8 cellular contexts compared by ENCODE assay signal in the genomic region with DNA sequence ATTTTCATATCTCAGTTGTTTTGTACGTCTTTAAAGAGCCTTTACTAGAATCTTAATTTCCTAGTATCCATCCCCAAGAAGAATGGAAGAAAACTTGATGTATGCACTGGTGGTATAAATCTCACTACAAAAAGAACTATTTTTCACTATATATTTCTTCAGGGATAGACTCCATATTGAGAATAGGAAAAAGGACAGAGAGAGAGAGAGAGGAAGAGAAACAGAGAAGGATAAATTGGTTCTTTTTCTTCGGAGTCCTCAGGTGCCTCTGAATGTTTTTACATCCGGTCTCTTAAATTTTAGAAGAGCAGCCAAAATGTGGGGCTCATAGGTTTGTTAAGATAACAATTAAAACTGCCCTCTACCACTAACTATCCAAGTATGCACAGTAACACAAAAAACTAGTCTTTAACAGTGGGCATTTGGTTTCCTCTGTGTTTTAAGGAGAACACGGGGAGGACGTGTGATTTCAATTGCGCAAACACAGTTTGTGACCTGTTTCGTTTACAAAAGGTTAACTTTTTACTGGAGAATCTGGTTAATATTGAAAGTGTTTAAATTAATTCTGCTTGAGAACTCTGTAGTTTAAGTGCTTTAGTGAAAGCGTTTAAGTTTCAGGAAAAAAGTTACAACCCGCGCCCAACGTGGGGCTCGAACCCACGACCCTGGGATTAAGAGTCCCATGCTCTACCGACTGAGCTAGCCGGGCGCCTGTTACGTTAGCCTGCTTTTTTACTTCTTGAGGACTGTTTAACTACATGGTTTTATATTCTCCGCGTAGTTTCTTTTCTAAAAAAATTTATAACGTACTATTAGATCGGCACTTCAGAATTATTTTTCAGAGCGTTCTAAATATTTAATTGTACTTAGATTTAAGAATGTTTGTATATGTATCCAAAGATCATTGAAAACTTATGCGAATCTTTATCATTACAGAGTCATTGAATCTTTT. TPM values are rescaled to one million over a fixed set of nuclear protein-coding genes. Genes with fewer than 3 reads are reported as not detected.
DNase-seq lines count a peak whose midpoint lies in the region; ATAC-seq and TF ChIP-seq lines count a peak whose summit lies in the region.

No MANE protein-coding gene starts in this region.

- no peak for TF ChIP-seq CTCF in BJ (IDR thresholded peaks at IDR 0.05; ENCODE audit: insufficient read depth, low read depth, low read length)
- no peak for TF ChIP-seq CTCF in HCT116 (IDR thresholded peaks at IDR 0.05 in 2 of 3, conservative IDR thresholded peaks at IDR 0.05 in 1 of 3; ENCODE audit: borderline replicate concordance in 1 of 3, insufficient read depth in 1 of 3, low read depth in 2 of 3, low read length in 2 of 3)
- no peak for TF ChIP-seq CTCF in lower lobe of right lung (IDR thresholded peaks at IDR 0.05)
- TF ChIP-seq CTCF in GM10248 (IDR thresholded peaks at IDR 0.05; ENCODE audit: control extremely low read depth, extremely low read depth, low read depth, missing control alignments) = no peak

- H3K27ac ChIP-seq in HCT116 (ENCODE audit: low read depth, low read length) (no peak overlapping the region), ectodermal cell (ENCODE audit: insufficient read depth, low read depth, low read length, poor library complexity, severe bottlenecking) (no peak overlapping the region), lower lobe of right lung (peak overlapping the region; percentile 83)

- RAD21 ChIA-PET in HCT116 (lab: Charles Lee; ENCODE audit: low non-redundant PET in 1 of 2, low total read pairs in 2 of 2, uncharacterized antibody in 2 of 2, unreplicated experiment in 2 of 2) = no interaction called here

- DNase-seq in BJ (ENCODE audit: low read depth) (no peak), HCT116 (ENCODE audit: low read depth, low spot score) (peak; percentile 26), NCI-H446 (lab: John Stamatoyannopoulos, UW) (peak; percentile 41 to 82), lower lobe of right lung (peak; percentile 75), GM10248 (ENCODE audit: extremely low spot score) (no peak)
- DNase-seq in activated CD4-positive, alpha-beta T cell treated with anti-CD3 and anti-CD28 coated beads, Interleukin-2, amount 50 U/mL, for 48 hours = peak; percentile 80 to 81
- peak; percentile 57 to 87 (median 79) for DNase-seq in stimulated activated CD4-positive, alpha-beta T cell treated with anti-CD3 and anti-CD28 coated beads, TNF-alpha, amount 100 ng/mL, for 1 hour (ENCODE audit: low read depth in 3 of 3, low spot score in 1 of 3)

- H4K20me1 ChIP-seq in HCT116 (ENCODE audit: insufficient read depth) = no peaks in the 10 kb centered on the region

- POLR2A ChIA-PET in BJ (lab: Charles Lee) = no interaction called here
- POLR2A ChIA-PET in HCT116 (lab: Charles Lee) = interaction anchor here (1.7 kb wide), 1 partner anchor 17 kb away, joined by 3 read pairs; no protein-coding TSS in a partner anchor
- POLR2A ChIA-PET in GM10248 (lab: Yijun Ruan, JAX) = no interaction called here

- H3K79me2 ChIP-seq in HCT116 (ENCODE audit: insufficient read depth, low read length) = no peaks in the 10 kb centered on the region

- no peak for TF ChIP-seq POLR2A in HCT116 (IDR thresholded peaks at IDR 0.05; ENCODE audit: borderline replicate concordance, extremely low read depth, insufficient read depth, insufficient read length)

- 27 to 29% methylated on average over 16 to 22 of the region's 23 CpGs for WGBS in ectodermal cell, 2 experiments

- ATAC-seq in HCT116 = peak; percentile 25; the same call in 1 of the 2 replicates
- peak; percentile 67 to 74 for ATAC-seq in lower lobe of right lung

- intact Hi-C loops in HCT116 (cut with micrococcal nuclease) (no loop called here), lower lobe of right lung (cut with DNase I) (no loop called here)

- no peak for TF ChIP-seq RAD21 in HCT116 (IDR thresholded peaks at IDR 0.05; ENCODE audit: low read depth)

- peaks cover 7 to 17% of the 10 kb centered on the region in 2 experiments for H3K4me1 ChIP-seq in HCT116 (ENCODE audit: control insufficient read depth in 1 of 2, insufficient read depth in 2 of 2, low read length in 2 of 2)
- no peaks in the 10 kb centered on the region for H3K4me1 ChIP-seq in ectodermal cell (ENCODE audit: control insufficient read depth, insufficient read depth, low read length)
- H3K4me1 ChIP-seq in lower lobe of right lung = peaks cover 22% of the 10 kb centered on the region

- H3K27me3 ChIP-seq in BJ (ENCODE audit: control insufficient read depth, insufficient read depth, low read length) (no peaks in the 10 kb centered on the region), HCT116 (ENCODE audit: insufficient read depth, low read length) (no peaks in the 10 kb centered on the region), ectodermal cell (ENCODE audit: control insufficient read depth, insufficient read depth, low read length, poor library complexity, severe bottlenecking) (no peaks in the 10 kb centered on the region), lower lobe of right lung (ENCODE audit: low read depth) (no peaks in the 10 kb centered on the region)

- CTCF ChIA-PET in BJ (lab: Yijun Ruan, JAX) = no interaction called here
- CTCF ChIA-PET in HCT116 (lab: Charles Lee) = interaction anchor here (1.0 kb wide), 1 partner anchor 131 kb away, joined by 3 read pairs; no protein-coding TSS in a partner anchor
- CTCF ChIA-PET in GM10248 (lab: Yijun Ruan, JAX) = interaction anchor here (0.9 kb wide), 1 partner anchor 11 kb away, joined by 3 read pairs; no protein-coding TSS in a partner anchor

- H3K4me3 ChIP-seq in BJ (ENCODE audit: low read depth, low read length) (peak overlapping the region; percentile 48), HCT116 (replicated peaks in 1 of 2; ENCODE audit: low read depth in 1 of 2, low read length in 2 of 2) (peak overlapping the region in 1 of 2 experiments; percentile 1; a peak in 1 of 4 replicates), ectodermal cell (ENCODE audit: insufficient read depth, low read depth, low read length) (peak overlapping the region; percentile 83), lower lobe of right lung (peak overlapping the region; percentile 68)

- no peaks in the 10 kb centered on the region for H3K9me3 ChIP-seq in HCT116 (ENCODE audit: control insufficient read depth in 1 of 2, insufficient read depth in 1 of 2, low read depth in 1 of 2, low read length in 2 of 2)
- no peaks in the 10 kb centered on the region for H3K9me3 ChIP-seq in ectodermal cell (ENCODE audit: control insufficient read depth, low read length)
- no peaks in the 10 kb centered on the region for H3K9me3 ChIP-seq in lower lobe of right lung

- no peaks in the 10 kb centered on the region for H3K36me3 ChIP-seq in BJ (ENCODE audit: control insufficient read depth, insufficient read depth, low read length)
- H3K36me3 ChIP-seq in HCT116 (ENCODE audit: control insufficient read depth in 1 of 2, insufficient read depth in 2 of 2, low read length in 2 of 2) = no peaks in the 10 kb centered on the region
- no peaks in the 10 kb centered on the region for H3K36me3 ChIP-seq in ectodermal cell (ENCODE audit: control insufficient read depth, insufficient read depth, low read length)
- H3K36me3 ChIP-seq in lower lobe of right lung = no peaks in the 10 kb centered on the region

- H3K9ac ChIP-seq in HCT116 (ENCODE audit: low read length) = no peak overlapping the region

- no peak overlapping the region for H2AFZ ChIP-seq in HCT116 (ENCODE audit: low read depth, low read length, poor library complexity, severe bottlenecking)

- peak overlapping the region; percentile 40 for H3K4me2 ChIP-seq in HCT116 (ENCODE audit: low read length)

- no peaks in the 10 kb centered on the region for H3K9me2 ChIP-seq in HCT116 (ENCODE audit: insufficient read depth)

- no TSS peak for BruUV-seq in HCT116 (replicated peaks; lab: Mats Ljungman, UMichigan)

TF ChIP-seq in HCT116, 20 proteins besides CTCF, POLR2A, EP300 and RAD21 (continues in another document):
- TF ChIP-seq, protein P1, sequence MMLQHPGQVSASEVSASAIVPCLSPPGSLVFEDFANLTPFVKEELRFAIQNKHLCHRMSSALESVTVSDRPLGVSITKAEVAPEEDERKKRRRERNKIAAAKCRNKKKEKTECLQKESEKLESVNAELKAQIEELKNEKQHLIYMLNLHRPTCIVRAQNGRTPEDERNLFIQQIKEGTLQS (IDR thresholded peaks at IDR 0.05) = peak; percentile 97
- TF ChIP-seq CBX3 (IDR thresholded peaks at IDR 0.05; ENCODE audit: low read depth) (0 out of 2 replicates have a peak, but pooled peaks have one; percentile 64), CEBPB (IDR thresholded peaks at IDR 0.05; ENCODE audit: low read depth) (peak; percentile 38; the same call in 1 of the 2 replicates)

RNA-seq across cellular contexts. Expression of a gene that starts 5.1 kb away (rescaled TPM):
- polyA plus RNA-seq in BJ (2011; rRNA removed) = 129 and 210 TPM in 2 replicates
- 34.9 and 51.1 TPM in 2 replicates for polyA minus RNA-seq in BJ (2011; rRNA and poly(A)+ RNA removed)
- total RNA-seq in HCT116 (2021; ENCODE audit: unreplicated experiment) (267 TPM), lower lobe of right lung (132 TPM)
- polyA plus RNA-seq in HCT116 (2012) = 108 and 124 TPM in 2 replicates
- polyA plus RNA-seq in ectodermal cell (2013, experiment 1 of 4) = 188 TPM
- polyA plus RNA-seq in ectodermal cell (2013, experiment 2 of 4) = 183 TPM
- 151 TPM for polyA plus RNA-seq in ectodermal cell (2013, experiment 3 of 4)
- 155 TPM for polyA plus RNA-seq in ectodermal cell (2013, experiment 4 of 4)

RNA-seq across cellular contexts. Expression of a gene that starts 39.6 kb away (rescaled TPM):
- polyA plus RNA-seq in BJ (2011; rRNA removed) = 48.6 and 95.9 TPM in 2 replicates
- 13.0 and 14.4 TPM in 2 replicates for polyA minus RNA-seq in BJ (2011; rRNA and poly(A)+ RNA removed)
- total RNA-seq in HCT116 (2021; ENCODE audit: unreplicated experiment) (39.6 TPM), lower lobe of right lung (58.1 TPM)
- 13.0 and 18.5 TPM in 2 replicates for polyA plus RNA-seq in HCT116 (2012)
- polyA plus RNA-seq in ectodermal cell (2013, experiment 1 of 4) = 70.0 TPM
- 67.2 TPM for polyA plus RNA-seq in ectodermal cell (2013, experiment 2 of 4)
- polyA plus RNA-seq in ectodermal cell (2013, experiment 3 of 4) = 71.9 TPM
- polyA plus RNA-seq in ectodermal cell (2013, experiment 4 of 4) = 68.0 TPM

RNA-seq across cellular contexts. Expression of a gene that starts 58.8 kb away (rescaled TPM):
- polyA plus RNA-seq in BJ (2011; rRNA removed) = 3.3 and 6.5 TPM in 2 replicates
- polyA minus RNA-seq in BJ (2011; rRNA and poly(A)+ RNA removed) = 5.1 and 9.7 TPM in 2 replicates
- total RNA-seq in HCT116 (2021; ENCODE audit: unreplicated experiment) (13.9 TPM), lower lobe of right lung (37.9 TPM)
- polyA plus RNA-seq in HCT116 (2012) = 5.0 and 5.2 TPM in 2 replicates
- 15.3 TPM for polyA plus RNA-seq in ectodermal cell (2013, experiment 1 of 4)
- polyA plus RNA-seq in ectodermal cell (2013, experiment 2 of 4) = 16.7 TPM
- polyA plus RNA-seq in ectodermal cell (2013, experiment 3 of 4) = 16.8 TPM
- 16.3 TPM for polyA plus RNA-seq in ectodermal cell (2013, experiment 4 of 4)

Comparison
In these comparisons a context has a peak if more than half of its experiments do, and no peak if none do; other contexts are left out.
1. DNase-seq: peak in HCT116 (single experiment), NCI-H446 (2 of 2), activated CD4-positive, alpha-beta T cell treated with anti-CD3 and anti-CD28 coated beads, Interleukin-2, amount 50 U/mL, for 48 hours (2 of 2), lower lobe of right lung (single experiment) and stimulated activated CD4-positive, alpha-beta T cell treated with anti-CD3 and anti-CD28 coated beads, TNF-alpha, amount 100 ng/mL, for 1 hour (3 of 3); none in BJ (single experiment) and GM10248 (single experiment).